Comparison of ENCODE assay signal across 20 cellular contexts in the genomic region with DNA sequence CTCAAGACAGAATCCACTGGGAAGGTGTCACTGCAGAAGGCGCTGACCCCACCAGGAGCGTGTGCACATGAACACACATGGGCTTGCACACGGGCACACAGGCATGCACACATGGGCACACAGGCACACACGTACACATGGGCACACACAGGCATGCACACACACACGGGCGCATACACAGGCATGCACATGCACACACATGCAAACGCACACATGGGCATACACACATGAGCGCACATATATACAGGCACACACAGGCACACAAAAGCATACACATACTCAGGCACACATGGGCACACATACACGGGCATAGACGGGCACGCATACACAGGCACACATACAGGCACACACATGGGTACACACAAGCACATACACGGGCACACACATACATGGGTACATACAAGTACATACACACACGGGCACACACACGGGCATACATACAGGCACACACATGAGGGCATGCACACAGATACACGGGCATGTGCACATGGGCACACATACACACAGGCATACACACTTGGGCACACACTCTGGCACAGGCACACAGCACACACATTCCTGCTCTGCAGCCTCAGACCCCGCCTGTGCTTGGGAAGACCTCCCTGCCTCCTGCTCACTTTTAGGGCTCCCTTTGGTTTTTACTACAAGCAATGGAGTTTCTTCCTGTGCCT.
DNase-seq lines count a peak whose midpoint lies in the region; ATAC-seq, FAIRE-seq and TF ChIP-seq lines count a peak whose summit lies in the region.
"Had no signal": no experiment of that assay in that cellular context is flagged by ENCODE, and none has a peak within 500 bp of the region (broad histone marks: within the 10 kb centered on the region; RNA-seq: fewer than 3 reads in every experiment).

No MANE protein-coding gene starts in this region.

- H3K18ac ChIP-seq in neuronal stem cell (ENCODE audit: low read length): no peak overlapping the region

- H3K9me2 ChIP-seq in HCT116 (ENCODE audit: insufficient read depth): no peaks in the 10 kb centered on the region

- RAD21 ChIA-PET in HCT116 (lab: Charles Lee; ENCODE audit: low non-redundant PET in 1 of 2, low total read pairs in 2 of 2, uncharacterized antibody in 2 of 2, unreplicated experiment in 2 of 2): interaction anchor here in 1 of 2 experiments (0.5 kb wide), 1 partner anchor 363 kb away, joined by 5 read pairs; no protein-coding TSS in a partner anchor

- peaks cover 13 to 23% of the 10 kb centered on the region in 2 experiments; a peak in 3 of 4 replicates for H3K36me3 ChIP-seq in HCT116 (ENCODE audit: control insufficient read depth in 1 of 2, insufficient read depth in 2 of 2, low read length in 2 of 2)
- peaks cover 36% of the 10 kb centered on the region for H3K36me3 ChIP-seq in bronchial epithelial cell (ENCODE audit: control insufficient read depth, insufficient read depth, low read length)
- peaks cover 29 to 72% of the 10 kb centered on the region in 2 donors for H3K36me3 ChIP-seq in neuronal stem cell (replicated peaks in 1 of 2; ENCODE audit: control insufficient read depth in 2 of 2, insufficient read depth in 2 of 2, low read length in 2 of 2)
- H3K36me3 ChIP-seq: WERI-Rb-1 had no signal

- no peak overlapping the region for H4K91ac ChIP-seq in neuronal stem cell (ENCODE audit: low read depth, low read length, poor library complexity)

- H2BK15ac ChIP-seq in neuronal stem cell (ENCODE audit: low read length): no peak overlapping the region

- BruUV-seq in HCT116 (replicated peaks; lab: Mats Ljungman, UMichigan): no TSS peak

- no peaks in the 10 kb centered on the region for H3K9me3 ChIP-seq in HCT116 (ENCODE audit: control insufficient read depth in 1 of 2, insufficient read depth in 1 of 2, low read depth in 1 of 2, low read length in 2 of 2)
- peaks cover 0 to 4% of the 10 kb centered on the region in 2 donors for H3K9me3 ChIP-seq in neuronal stem cell (replicated peaks in 1 of 2; ENCODE audit: control insufficient read depth in 2 of 2, insufficient read depth in 1 of 2, low read depth in 1 of 2, low read length in 2 of 2)
- H3K9me3 ChIP-seq: left ventricle myocardium inferior had no signal

- no peak for TF ChIP-seq POLR2A in HCT116 (IDR thresholded peaks at IDR 0.05; ENCODE audit: borderline replicate concordance, extremely low read depth, insufficient read depth, insufficient read length)
- no peak for TF ChIP-seq POLR2A in GM12892 (IDR thresholded peaks at IDR 0.05; ENCODE audit: low read depth, low read length)

- H3K14ac ChIP-seq in neuronal stem cell (ENCODE audit: low read length): peak overlapping the region; percentile 39

- no peak for DNase-seq in activated CD4-positive, alpha-beta T cell treated with anti-CD3 and anti-CD28 coated beads, Interleukin-2, amount 10 ng/mL, durations not matched to agents 24 days and 14 days
- DNase-seq in activated CD4-positive, alpha-beta T cell treated with anti-CD3 and anti-CD28 coated beads for 48 hours: no peak
- DNase-seq in HCT116 (ENCODE audit: low read depth, low spot score) (no peak), bronchial epithelial cell (ENCODE audit: low read depth) (no peak), neuronal stem cell (ENCODE audit: low spot score) (no peak), globus pallidus (ENCODE audit: low spot score) (no peak), GM12892 (ENCODE audit: insufficient read length) (no peak)
- DNase-seq in NK-92 treated with Interleukin-12 subunit alpha and Interleukin-12 subunit beta, amount 100 ng/mL, for 24 hours (lab: John Stamatoyannopoulos, UW): no peak
- DNase-seq: activated CD8-positive, alpha-beta memory T cell treated with anti-CD3 and anti-CD28 coated beads, Interleukin-2, amount 50 U/mL, for 48 hours; amniotic stem cell; COR-L47; GF-D8; left ventricle myocardium inferior; NCI-H187; NCI-H524 treated with DMSO at 0.1 percent for 48 hours; PC-9; SW 1271; WERI-Rb-1 had no signal

- CTCF ChIA-PET in HCT116 (lab: Charles Lee): no interaction called here

- no peak overlapping the region for H2AFZ ChIP-seq in HCT116 (ENCODE audit: low read depth, low read length, poor library complexity, severe bottlenecking)
- no peak overlapping the region for H2AFZ ChIP-seq in neuronal stem cell (ENCODE audit: low read length)
- H2AFZ ChIP-seq: PC-9 had no signal

- intact Hi-C loops in activated CD4-positive, alpha-beta T cell treated with anti-CD3 and anti-CD28 coated beads, Interleukin-2, amount 10 ng/mL, durations not matched to agents 24 days and 14 days (cut with micrococcal nuclease): no loop called here
- intact Hi-C loops in HCT116 (cut with micrococcal nuclease): no loop called here

- peak; percentile 64 for FAIRE-seq in bronchial epithelial cell (lab: Jason Lieb, UNC)
- FAIRE-seq in GM12892 (lab: Jason Lieb, UNC): no peak

- H3K9ac ChIP-seq in HCT116 (ENCODE audit: low read length): no peak overlapping the region
- H3K9ac ChIP-seq in neuronal stem cell (ENCODE audit: low read depth, low read length, poor library complexity): peak overlapping the region; percentile 50

- H3K4me1 Mint-ChIP-seq in activated CD4-positive, alpha-beta T cell treated with anti-CD3 and anti-CD28 coated beads, Interleukin-2, amount 10 ng/mL, durations not matched to agents 24 days and 14 days: peaks cover 27% of the 10 kb centered on the region

- H3K27me3 Mint-ChIP-seq in activated CD4-positive, alpha-beta T cell treated with anti-CD3 and anti-CD28 coated beads, Interleukin-2, amount 10 ng/mL, durations not matched to agents 24 days and 14 days: no peaks in the 10 kb centered on the region

- H4K8ac ChIP-seq in neuronal stem cell (ENCODE audit: low read depth, low read length): no peak overlapping the region

- H4K20me1 ChIP-seq in HCT116 (ENCODE audit: insufficient read depth): peaks cover 11% of the 10 kb centered on the region; the same call in 1 of the 2 replicates

- POLR2A ChIA-PET in HCT116 (lab: Charles Lee): no interaction called here

- no peaks in the 10 kb centered on the region for H3K4me1 ChIP-seq in HCT116 (ENCODE audit: control insufficient read depth in 1 of 2, insufficient read depth in 2 of 2, low read length in 2 of 2)
- peaks cover 0 to 3% of the 10 kb centered on the region in 2 donors for H3K4me1 ChIP-seq in neuronal stem cell (ENCODE audit: control insufficient read depth in 2 of 2, insufficient read depth in 1 of 2, low read depth in 1 of 2, low read length in 2 of 2)

- WGBS in neuronal stem cell (ENCODE audit: extremely low coverage in 2 of 2, insufficient read length in 2 of 2, insufficient replicate concordance in 1 of 2), 2 donors: no CpG with 5 or more reads among the region's 16 CpGs

- ATAC-seq in HCT116: no peak

- H3K9me3 Mint-ChIP-seq in activated CD4-positive, alpha-beta T cell treated with anti-CD3 and anti-CD28 coated beads, Interleukin-2, amount 10 ng/mL, durations not matched to agents 24 days and 14 days: no peaks in the 10 kb centered on the region

- no peak overlapping the region for H3K4ac ChIP-seq in neuronal stem cell (ENCODE audit: low read length)

- H2BK120ac ChIP-seq in neuronal stem cell (ENCODE audit: low read depth, low read length): no peak overlapping the region

- H2AK5ac ChIP-seq in neuronal stem cell (ENCODE audit: low read depth, low read length): no peak overlapping the region

- peaks cover 33% of the 10 kb centered on the region for H3K79me1 ChIP-seq in neuronal stem cell (ENCODE audit: low read depth, low read length)

- TF ChIP-seq CTCF in HCT116 (IDR thresholded peaks at IDR 0.05 in 2 of 3, conservative IDR thresholded peaks at IDR 0.05 in 1 of 3; ENCODE audit: borderline replicate concordance in 1 of 3, insufficient read depth in 1 of 3, low read depth in 2 of 3, low read length in 2 of 3) (no peak), bronchial epithelial cell (IDR thresholded peaks at IDR 0.05; ENCODE audit: insufficient read depth, low read length, severe bottlenecking) (no peak)

- H3K4me3 ChIP-seq in HCT116 (replicated peaks in 1 of 2; ENCODE audit: low read depth in 1 of 2, low read length in 2 of 2) (no peak overlapping the region), bronchial epithelial cell (ENCODE audit: low read depth, low read length) (no peak overlapping the region), neuronal stem cell (ENCODE audit: low read length in 2 of 2) (no peak overlapping the region)
- H3K4me3 ChIP-seq: coronary artery, left ventricle myocardium inferior, PC-9 had no signal

- peaks cover 86% of the 10 kb centered on the region for H3K79me2 ChIP-seq in HCT116 (ENCODE audit: insufficient read depth, low read length)

- H3K27ac ChIP-seq in HCT116 (ENCODE audit: low read depth, low read length): no peak overlapping the region; the same call in 1 of the 2 replicates
- no peak overlapping the region for H3K27ac ChIP-seq in neuronal stem cell (replicated peaks; ENCODE audit: low read length)
- H3K27ac ChIP-seq: 22Rv1, PC-9, WERI-Rb-1 had no signal

- no peak overlapping the region for H3K4me2 ChIP-seq in HCT116 (ENCODE audit: low read length)
- H3K4me2 ChIP-seq in neuronal stem cell (ENCODE audit: insufficient read depth, low read length, poor library complexity, severe bottlenecking): no peak overlapping the region
- H3K4me2 ChIP-seq: PC-9 had no signal

- no peak overlapping the region for H3K4me3 Mint-ChIP-seq in activated CD4-positive, alpha-beta T cell treated with anti-CD3 and anti-CD28 coated beads, Interleukin-2, amount 10 ng/mL, durations not matched to agents 24 days and 14 days

- H2BK12ac ChIP-seq in neuronal stem cell (ENCODE audit: low read length): no peak overlapping the region

- peak overlapping the region; percentile 55 for H3K27ac Mint-ChIP-seq in activated CD4-positive, alpha-beta T cell treated with anti-CD3 and anti-CD28 coated beads, Interleukin-2, amount 10 ng/mL, durations not matched to agents 24 days and 14 days

- no peak for TF ChIP-seq RAD21 in HCT116 (IDR thresholded peaks at IDR 0.05; ENCODE audit: low read depth)

- peaks cover 32% of the 10 kb centered on the region for H3K36me3 Mint-ChIP-seq in activated CD4-positive, alpha-beta T cell treated with anti-CD3 and anti-CD28 coated beads, Interleukin-2, amount 10 ng/mL, durations not matched to agents 24 days and 14 days (ENCODE audit: low read depth)

- peak overlapping the region; percentile 72 for H2BK5ac ChIP-seq in neuronal stem cell (ENCODE audit: low read length)

- no peaks in the 10 kb centered on the region for H3K27me3 ChIP-seq in HCT116 (ENCODE audit: insufficient read depth, low read length)
- H3K27me3 ChIP-seq in bronchial epithelial cell (ENCODE audit: control insufficient read depth, insufficient read depth, low read length): no peaks in the 10 kb centered on the region
- H3K27me3 ChIP-seq in neuronal stem cell (ENCODE audit: control insufficient read depth in 3 of 3, insufficient read depth in 3 of 3, low read depth in 1 of 3, low read length in 3 of 3): no peaks in the 10 kb centered on the region

- peak overlapping the region; percentile 99 for H3K23ac ChIP-seq in neuronal stem cell (ENCODE audit: low read depth, low read length, poor library complexity)

TF ChIP-seq in HCT116, 20 proteins besides CTCF, POLR2A, EP300 and RAD21:
- no peak for TF ChIP-seq EGR1 (IDR thresholded peaks at IDR 0.05; ENCODE audit: low read depth)
- peak; percentile 26; the same call in 1 of the 2 replicates for TF ChIP-seq POLR2AphosphoS5 (IDR thresholded peaks at IDR 0.05; ENCODE audit: low read depth, low read length)
